8 cellular contexts compared by ENCODE assay signal in genomic region chr9:72443855-72444254, GRCh38.
DNase-seq lines count a peak whose midpoint lies in the region; ATAC-seq and TF ChIP-seq lines count a peak whose summit lies in the region.

No MANE protein-coding gene starts in this region.

- no peaks in the 10 kb centered on the region for H3K4me1 ChIP-seq in thyroid gland

- peaks cover 3% of the 10 kb centered on the region for H3K36me3 Mint-ChIP-seq in T-helper 1 cell treated with Interleukin-12 subunit alpha and Interleukin-12 subunit beta and Interleukin-4 antibody, amounts not matched to agents 30 μg/mL and 1 μg/mL, for 36 hours (ENCODE audit: low read depth)

- no peaks in the 10 kb centered on the region for H3K36me3 ChIP-seq in thyroid gland

- H3K27ac ChIP-seq in thyroid gland: no peak overlapping the region

- no peaks in the 10 kb centered on the region for H3K9me3 ChIP-seq in thyroid gland

- H3K4me3 Mint-ChIP-seq in T-helper 1 cell treated with Interleukin-12 subunit alpha and Interleukin-12 subunit beta and Interleukin-4 antibody, amounts not matched to agents 30 μg/mL and 1 μg/mL, for 36 hours: no peak overlapping the region

- H3K4me1 Mint-ChIP-seq in T-helper 1 cell treated with Interleukin-12 subunit alpha and Interleukin-12 subunit beta and Interleukin-4 antibody, amounts not matched to agents 30 μg/mL and 1 μg/mL, for 36 hours (ENCODE audit: low read depth): peaks cover 41% of the 10 kb centered on the region

- peaks cover 5% of the 10 kb centered on the region for H3K9me3 Mint-ChIP-seq in T-helper 1 cell treated with Interleukin-12 subunit alpha and Interleukin-12 subunit beta and Interleukin-4 antibody, amounts not matched to agents 30 μg/mL and 1 μg/mL, for 36 hours

- DNase-seq in Daoy (ENCODE audit: low read depth) (peak; percentile 55), left lobe of liver (ENCODE audit: low spot score) (no peak), iPS-NIHi7 (ENCODE audit: extremely low spot score) (no peak), thyroid gland (no peak), cerebellar nuclear complex (lab: John Stamatoyannopoulos, UW) (no peak)

- H3K27me3 ChIP-seq in thyroid gland: no peaks in the 10 kb centered on the region

- intact Hi-C loops in thyroid gland (cut with DNase I): no loop called here

- peak overlapping the region; percentile 86 for H3K27ac Mint-ChIP-seq in T-helper 1 cell treated with Interleukin-12 subunit alpha and Interleukin-12 subunit beta and Interleukin-4 antibody, amounts not matched to agents 30 μg/mL and 1 μg/mL, for 36 hours

- no peak for TF ChIP-seq POLR2A in thyroid gland (IDR thresholded peaks at IDR 0.05)

- no peaks in the 10 kb centered on the region for H3K27me3 Mint-ChIP-seq in T-helper 1 cell treated with Interleukin-12 subunit alpha and Interleukin-12 subunit beta and Interleukin-4 antibody, amounts not matched to agents 30 μg/mL and 1 μg/mL, for 36 hours (ENCODE audit: low read depth)

- peak; percentile 87 for ATAC-seq in GM19324 (IDR thresholded peaks at IDR 0.05; ENCODE audit: low FRiP score, unreplicated experiment)
- ATAC-seq in HG03108 (IDR thresholded peaks at IDR 0.05; ENCODE audit: unreplicated experiment): peak; percentile 92
- ATAC-seq in left lobe of liver: peak; percentile 23

- no peak for TF ChIP-seq CTCF in thyroid gland (IDR thresholded peaks at IDR 0.05)

- WGBS in thyroid gland, 2 donors: 87 to 98% methylated on average over 4 of the region's 4 CpGs

- H3K4me3 ChIP-seq in thyroid gland (replicated peaks in 1 of 3): no peak overlapping the region

Comparison
In these comparisons a context has a peak if more than half of its experiments do, and no peak if none do; other contexts are left out.
1. ATAC-seq: peak in every context shown above with its lines; median percentile 92 in HG03108; 87 in GM19324; 23 in left lobe of liver.